Comparison of ENCODE assay signal across 1 cellular context in genomic region chr1:203867816-203868215, GRCh38.
TF ChIP-seq lines count a peak whose summit lies in the region.

No MANE protein-coding gene starts in this region.

TF ChIP-seq in WTC11, 78 proteins besides CTCF, POLR2A, EP300 and RAD21:
- TF ChIP-seq SOX15 (CRISPR knock-in tag; IDR thresholded peaks at IDR 0.05) = no peak
- no peak for TF ChIP-seq ETV6 (CRISPR knock-in tag; IDR thresholded peaks at IDR 0.05)
- TF ChIP-seq ZNF671 (CRISPR knock-in tag; IDR thresholded peaks at IDR 0.05) = no peak
- no peak for TF ChIP-seq ATF2 (CRISPR knock-in tag; IDR thresholded peaks at IDR 0.05; ENCODE audit: borderline replicate concordance, low read depth)
- TF ChIP-seq TEAD1 (CRISPR knock-in tag; IDR thresholded peaks at IDR 0.05) = no peak
- no peak for TF ChIP-seq ZNF232 (CRISPR knock-in tag; IDR thresholded peaks at IDR 0.05)
- no peak for TF ChIP-seq OVOL2 (CRISPR knock-in tag; IDR thresholded peaks at IDR 0.05; ENCODE audit: borderline replicate concordance)
- no peak for TF ChIP-seq SMAD3 (CRISPR knock-in tag; IDR thresholded peaks at IDR 0.05; ENCODE audit: borderline replicate concordance)
- no peak for TF ChIP-seq E2F5 (CRISPR knock-in tag; IDR thresholded peaks at IDR 0.05)
- TF ChIP-seq EMX1 (CRISPR knock-in tag; IDR thresholded peaks at IDR 0.05) = no peak
- TF ChIP-seq, protein P1, sequence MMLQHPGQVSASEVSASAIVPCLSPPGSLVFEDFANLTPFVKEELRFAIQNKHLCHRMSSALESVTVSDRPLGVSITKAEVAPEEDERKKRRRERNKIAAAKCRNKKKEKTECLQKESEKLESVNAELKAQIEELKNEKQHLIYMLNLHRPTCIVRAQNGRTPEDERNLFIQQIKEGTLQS (CRISPR knock-in tag; conservative IDR thresholded peaks at IDR 0.05) = no peak
- no peak for TF ChIP-seq ZNF219 (CRISPR knock-in tag; IDR thresholded peaks at IDR 0.05; ENCODE audit: borderline replicate concordance)
- TF ChIP-seq MYBL2 (CRISPR knock-in tag; IDR thresholded peaks at IDR 0.05) = no peak
- no peak for TF ChIP-seq IRF1 (CRISPR knock-in tag; IDR thresholded peaks at IDR 0.05)
